Comparison of ENCODE assay signal across 8 cellular contexts in genomic region chr7:134298902-134299683, GRCh38. TPM values are rescaled to one million over a fixed set of nuclear protein-coding genes. Genes with fewer than 3 reads are reported as not detected.
DNase-seq lines count a peak whose midpoint lies in the region; ATAC-seq and TF ChIP-seq lines count a peak whose summit lies in the region.

No MANE protein-coding gene starts in this region.

- H3K4me2 ChIP-seq in MM.1S (ENCODE audit: low read depth, low read length): peak overlapping the region; percentile 64

- peak; percentile 61 for ATAC-seq in GM18909 (IDR thresholded peaks at IDR 0.05; ENCODE audit: poor library complexity, unreplicated experiment)

- DNase-seq in MM.1S (peak; percentile 69), caudate nucleus (lab: John Stamatoyannopoulos, UW) (peak in 57 of 61 donors; percentile 10 to 80 (median 53)), occipital lobe (lab: John Stamatoyannopoulos, UW) (peak; percentile 38), T1000 (lab: John Stamatoyannopoulos, UW) (no peak), ACHN (no peak)
- DNase-seq in activated CD8-positive, alpha-beta memory T cell treated with anti-CD3 and anti-CD28 coated beads, Interleukin-2, amount 50 U/mL, for 4 hours: no peak
- no peak for DNase-seq in activated CD4-positive, alpha-beta T cell treated with anti-CD3 and anti-CD28 coated beads for 4 hours

- 0 out of 2 replicates have a peak, but pooled peaks cover 3% of the 10 kb centered on the region for H3K36me3 ChIP-seq in MM.1S (replicated peaks; ENCODE audit: insufficient read depth, low read length)

- no peaks in the 10 kb centered on the region for H3K79me2 ChIP-seq in MM.1S (ENCODE audit: low read length)

- in situ Hi-C loops in ACHN (cut with HindIII; ENCODE audit: low pct_ligation_motif_present, low pct_unique_long_range_greater_than_20kb, low sequenced_read_pairs): no loop called here

- no peaks in the 10 kb centered on the region for H3K9me2 ChIP-seq in MM.1S (replicated peaks; ENCODE audit: insufficient read depth, low read length)

- H3K9me3 ChIP-seq in MM.1S (replicated peaks; ENCODE audit: insufficient read depth, low read length): no peaks in the 10 kb centered on the region

- peak overlapping the region; percentile 37; the same call in 1 of the 2 replicates for H3K27ac ChIP-seq in MM.1S (ENCODE audit: low read length)
- peak overlapping the region; percentile 41 for H3K27ac ChIP-seq in caudate nucleus (ENCODE audit: low read depth, low read length)

- peak overlapping the region; percentile 7 for H2AFZ ChIP-seq in MM.1S (ENCODE audit: low read length)

- H3K4me1 ChIP-seq in MM.1S (ENCODE audit: low read length): peaks cover 19% of the 10 kb centered on the region

- no peak overlapping the region; the same call in 1 of the 2 replicates for H3K9ac ChIP-seq in MM.1S (ENCODE audit: low read length)

- peaks cover 14% of the 10 kb centered on the region for H3F3A ChIP-seq in MM.1S (ENCODE audit: insufficient read depth, low read length)

- no peaks in the 10 kb centered on the region for H4K20me1 ChIP-seq in MM.1S (ENCODE audit: insufficient read depth, low read length)

- no peak for TF ChIP-seq CTCF in MM.1S (IDR thresholded peaks at IDR 0.05; ENCODE audit: low read length)

- peak overlapping the region; percentile 20 for H3K4me3 ChIP-seq in MM.1S (ENCODE audit: low read length)

- no peaks in the 10 kb centered on the region for H3K27me3 ChIP-seq in MM.1S (replicated peaks; ENCODE audit: insufficient read depth, low read length)

RNA-seq across cellular contexts. Expression of gene SLC35B4, which starts 17.6 kb away (rescaled TPM):
- 27.9 TPM for total RNA-seq in occipital lobe

Comparison
In these comparisons a context has a peak if more than half of its experiments do, and no peak if none do; other contexts are left out.
1. DNase-seq: peak in MM.1S (single experiment), caudate nucleus (57 of 61) and occipital lobe (single experiment); none in activated CD8-positive, alpha-beta memory T cell treated with anti-CD3 and anti-CD28 coated beads, Interleukin-2, amount 50 U/mL, for 4 hours (single experiment), T1000 (single experiment), ACHN (single experiment) and activated CD4-positive, alpha-beta T cell treated with anti-CD3 and anti-CD28 coated beads for 4 hours (0 of 2).